ENCODE assay signal across 13 cellular contexts in genomic region chr18:39622431-39622830, GRCh38.
"Had no signal": no experiment of that assay in that cellular context is flagged by ENCODE, and none has a peak within 500 bp of the region (broad histone marks: within the 10 kb centered on the region; RNA-seq: fewer than 3 reads in every experiment).

No MANE protein-coding gene starts in this region.

- DNase-seq: activated CD8-positive, alpha-beta memory T cell treated with anti-CD3 and anti-CD28 coated beads, Interleukin-2, amount 50 U/mL, for 48 hours; activated naive CD4-positive, alpha-beta T cell treated with Interleukin-2 at 50 U/mL for 16 hours; activated naive CD8-positive, alpha-beta T cell treated with anti-CD3 and anti-CD28 coated beads for 36 hours; activated T-cell treated with anti-CD3 and anti-CD28 coated beads, Interleukin-2, amount 50 U/mL, for 4 hours; caudate nucleus; immature natural killer cell; left ventricle myocardium inferior; T-helper 1 cell; transverse colon; uterus; WERI-Rb-1 had no signal

- H3K27ac ChIP-seq: esophagus muscularis mucosa, left ventricle myocardium inferior, transverse colon, uterus, WERI-Rb-1 had no signal

- H3K9me3 ChIP-seq: transverse colon, uterus had no signal

- H3K4me1 ChIP-seq: esophagus muscularis mucosa, left ventricle myocardium inferior, transverse colon, uterus had no signal

- H3K4me3 ChIP-seq: esophagus muscularis mucosa, left ventricle myocardium inferior, transverse colon, uterus had no signal

- ATAC-seq: activated T-cell treated with anti-CD3 and anti-CD28 coated beads, Interleukin-2, amount 50 U/mL, for 4 hours; natural killer cell treated with Interleukin-12 subunit alpha and Interleukin-12 subunit beta and Interleukin-15 and Interleukin-18, amount 100 ng/mL, for 72 hours had no signal

- H3K36me3 ChIP-seq: esophagus muscularis mucosa, left ventricle myocardium inferior, transverse colon, uterus, WERI-Rb-1 had no signal

- H3K27me3 ChIP-seq: esophagus muscularis mucosa, transverse colon, uterus had no signal
